Comparison of ENCODE assay signal across 1 cellular context in genomic region chr10:101829561-101830315, GRCh38.
TF ChIP-seq lines count a peak whose summit lies in the region.

No MANE protein-coding gene starts in this region.

TF ChIP-seq in Ishikawa, 13 proteins besides CTCF, POLR2A, EP300 and RAD21 (continued from another document):
- 0 out of 2 replicates have a peak, but pooled peaks have one; percentile 18 for TF ChIP-seq USF1 (IDR thresholded peaks at IDR 0.05)
